In the genomic region with DNA sequence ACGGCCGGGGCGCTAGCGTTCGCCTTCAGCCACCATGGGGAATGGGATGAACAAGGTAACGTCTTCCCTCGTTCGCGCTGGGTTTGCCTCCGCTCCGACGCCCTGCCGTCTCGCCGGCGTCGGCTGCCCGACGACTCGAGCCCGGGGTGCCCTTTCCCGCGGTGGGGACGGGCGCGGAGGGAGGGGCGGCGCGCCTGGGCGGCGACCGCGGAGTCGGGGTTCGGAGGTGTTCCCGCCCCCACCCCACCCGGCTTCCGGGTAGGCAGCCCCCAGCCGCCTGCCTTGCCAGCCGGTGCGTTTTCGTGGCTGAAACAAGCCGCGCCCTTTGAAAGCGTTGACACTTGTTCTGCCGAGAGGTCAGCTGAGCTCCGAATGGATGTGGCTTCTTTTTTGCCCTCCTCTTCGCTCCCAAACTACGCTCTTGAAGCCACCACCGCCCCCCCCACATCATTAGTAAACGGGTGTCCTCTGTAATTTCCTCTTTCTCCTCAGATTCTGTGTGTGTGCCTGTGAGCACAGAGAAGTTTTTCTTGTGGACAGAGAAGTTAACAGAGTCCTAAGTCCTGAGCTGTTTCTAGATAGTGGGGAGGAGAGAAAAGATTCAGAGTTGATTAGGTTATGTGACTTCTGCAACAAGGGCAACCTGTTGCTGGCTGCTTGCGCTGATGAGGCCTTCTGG, we compare ENCODE assay signal across 1 cellular context.
TF ChIP-seq lines count a peak whose summit lies in the region.

No MANE protein-coding gene starts in this region.

TF ChIP-seq in HepG2, 621 proteins besides CTCF, POLR2A, EP300 and RAD21 (continued from another document and continues in another):
- TF ChIP-seq, protein P1, sequence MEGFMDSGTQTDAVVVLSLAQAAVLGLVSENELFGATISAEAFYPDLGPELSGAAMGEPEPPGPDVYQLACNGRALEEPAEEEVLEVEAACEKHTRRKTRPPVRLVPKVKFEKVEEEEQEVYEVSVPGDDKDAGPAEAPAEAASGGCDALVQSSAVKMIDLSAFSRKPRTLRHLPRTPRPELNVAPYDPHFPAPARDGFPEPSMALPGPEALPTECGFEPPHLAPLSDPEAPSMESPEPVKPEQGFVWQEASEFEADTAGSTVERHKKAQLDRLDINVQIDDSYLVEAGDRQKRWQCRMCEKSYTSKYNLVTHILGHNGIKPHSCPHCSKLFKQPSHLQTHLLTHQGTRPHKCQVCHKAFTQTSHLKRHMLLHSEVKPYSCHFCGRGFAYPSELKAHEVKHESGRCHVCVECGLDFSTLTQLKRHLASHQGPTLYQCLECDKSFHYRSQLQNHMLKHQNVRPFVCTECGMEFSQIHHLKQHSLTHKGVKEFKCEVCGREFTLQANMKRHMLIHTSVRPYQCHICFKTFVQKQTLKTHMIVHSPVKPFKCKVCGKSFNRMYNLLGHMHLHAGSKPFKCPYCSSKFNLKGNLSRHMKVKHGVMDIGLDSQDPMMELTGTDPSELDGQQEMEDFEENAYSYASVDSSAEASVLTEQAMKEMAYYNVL (CRISPR knock-in tag; IDR thresholded peaks at IDR 0.05; ENCODE audit: borderline replicate concordance), result peak; percentile 29; the same call in 1 of the 2 replicates
- TF ChIP-seq ZNF782 (CRISPR knock-in tag; IDR thresholded peaks at IDR 0.05; ENCODE audit: borderline replicate concordance) (0 out of 2 replicates have a peak, but pooled peaks have one; percentile 10), ZZZ3 (CRISPR knock-in tag; IDR thresholded peaks at IDR 0.05; ENCODE audit: borderline replicate concordance) (no peak), SMAD3 (CRISPR knock-in tag; IDR thresholded peaks at IDR 0.05) (no peak), ZNF207 (IDR thresholded peaks at IDR 0.05; ENCODE audit: borderline replicate concordance) (no peak), ATAD3A (CRISPR knock-in tag; IDR thresholded peaks at IDR 0.05) (0 out of 2 replicates have a peak, but pooled peaks have one; percentile 68), ZNF619 (CRISPR knock-in tag; IDR thresholded peaks at IDR 0.05) (no peak), PITX1 (CRISPR knock-in tag; IDR thresholded peaks at IDR 0.05) (no peak), TBP (CRISPR knock-in tag; IDR thresholded peaks at IDR 0.05) (no peak), KLF13 (CRISPR knock-in tag; IDR thresholded peaks at IDR 0.05) (no peak; the same call in 1 of the 2 replicates), TARDBP (CRISPR knock-in tag; IDR thresholded peaks at IDR 0.05) (0 out of 2 replicates have a peak, but pooled peaks have one; percentile 9), GLI4 (CRISPR knock-in tag; IDR thresholded peaks at IDR 0.05; ENCODE audit: borderline replicate concordance) (0 out of 2 replicates have a peak, but pooled peaks have one; percentile 68), KDM2A (CRISPR knock-in tag; IDR thresholded peaks at IDR 0.05; ENCODE audit: borderline replicate concordance, low read depth) (peak; percentile 83), ZNF709 (CRISPR knock-in tag; IDR thresholded peaks at IDR 0.05) (no peak), ZBTB42 (CRISPR knock-in tag; IDR thresholded peaks at IDR 0.05) (peak; percentile 69; the same call in 1 of the 2 replicates), SETDB1 (CRISPR knock-in tag; IDR thresholded peaks at IDR 0.05; ENCODE audit: borderline replicate concordance) (no peak), NCOA2 (CRISPR knock-in tag; IDR thresholded peaks at IDR 0.05) (no peak; the same call in 1 of the 2 replicates), MIXL1 (CRISPR knock-in tag; IDR thresholded peaks at IDR 0.05) (no peak), EZH2 (conservative IDR thresholded peaks at IDR 0.05; ENCODE audit: low read depth, low read length) (no peak), PHB2 (IDR thresholded peaks at IDR 0.05; ENCODE audit: partially characterized antibody) (no peak), ZNF34 (CRISPR knock-in tag; IDR thresholded peaks at IDR 0.05; ENCODE audit: borderline replicate concordance) (no peak), ZNF3 (CRISPR knock-in tag; IDR thresholded peaks at IDR 0.05) (no peak), ZNF326 (CRISPR knock-in tag; IDR thresholded peaks at IDR 0.05; ENCODE audit: borderline replicate concordance) (no peak)
- TF ChIP-seq, protein P2, sequence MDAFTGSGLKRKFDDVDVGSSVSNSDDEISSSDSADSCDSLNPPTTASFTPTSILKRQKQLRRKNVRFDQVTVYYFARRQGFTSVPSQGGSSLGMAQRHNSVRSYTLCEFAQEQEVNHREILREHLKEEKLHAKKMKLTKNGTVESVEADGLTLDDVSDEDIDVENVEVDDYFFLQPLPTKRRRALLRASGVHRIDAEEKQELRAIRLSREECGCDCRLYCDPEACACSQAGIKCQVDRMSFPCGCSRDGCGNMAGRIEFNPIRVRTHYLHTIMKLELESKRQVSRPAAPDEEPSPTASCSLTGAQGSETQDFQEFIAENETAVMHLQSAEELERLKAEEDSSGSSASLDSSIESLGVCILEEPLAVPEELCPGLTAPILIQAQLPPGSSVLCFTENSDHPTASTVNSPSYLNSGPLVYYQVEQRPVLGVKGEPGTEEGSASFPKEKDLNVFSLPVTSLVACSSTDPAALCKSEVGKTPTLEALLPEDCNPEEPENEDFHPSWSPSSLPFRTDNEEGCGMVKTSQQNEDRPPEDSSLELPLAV (CRISPR knock-in tag; conservative IDR thresholded peaks at IDR 0.05; ENCODE audit: low read depth), result peak; percentile 81; the same call in 1 of the 2 replicates
- TF ChIP-seq, protein P3, sequence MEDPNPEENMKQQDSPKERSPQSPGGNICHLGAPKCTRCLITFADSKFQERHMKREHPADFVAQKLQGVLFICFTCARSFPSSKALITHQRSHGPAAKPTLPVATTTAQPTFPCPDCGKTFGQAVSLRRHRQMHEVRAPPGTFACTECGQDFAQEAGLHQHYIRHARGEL (CRISPR knock-in tag; IDR thresholded peaks at IDR 0.05), result no peak
- TF ChIP-seq, protein P4, sequence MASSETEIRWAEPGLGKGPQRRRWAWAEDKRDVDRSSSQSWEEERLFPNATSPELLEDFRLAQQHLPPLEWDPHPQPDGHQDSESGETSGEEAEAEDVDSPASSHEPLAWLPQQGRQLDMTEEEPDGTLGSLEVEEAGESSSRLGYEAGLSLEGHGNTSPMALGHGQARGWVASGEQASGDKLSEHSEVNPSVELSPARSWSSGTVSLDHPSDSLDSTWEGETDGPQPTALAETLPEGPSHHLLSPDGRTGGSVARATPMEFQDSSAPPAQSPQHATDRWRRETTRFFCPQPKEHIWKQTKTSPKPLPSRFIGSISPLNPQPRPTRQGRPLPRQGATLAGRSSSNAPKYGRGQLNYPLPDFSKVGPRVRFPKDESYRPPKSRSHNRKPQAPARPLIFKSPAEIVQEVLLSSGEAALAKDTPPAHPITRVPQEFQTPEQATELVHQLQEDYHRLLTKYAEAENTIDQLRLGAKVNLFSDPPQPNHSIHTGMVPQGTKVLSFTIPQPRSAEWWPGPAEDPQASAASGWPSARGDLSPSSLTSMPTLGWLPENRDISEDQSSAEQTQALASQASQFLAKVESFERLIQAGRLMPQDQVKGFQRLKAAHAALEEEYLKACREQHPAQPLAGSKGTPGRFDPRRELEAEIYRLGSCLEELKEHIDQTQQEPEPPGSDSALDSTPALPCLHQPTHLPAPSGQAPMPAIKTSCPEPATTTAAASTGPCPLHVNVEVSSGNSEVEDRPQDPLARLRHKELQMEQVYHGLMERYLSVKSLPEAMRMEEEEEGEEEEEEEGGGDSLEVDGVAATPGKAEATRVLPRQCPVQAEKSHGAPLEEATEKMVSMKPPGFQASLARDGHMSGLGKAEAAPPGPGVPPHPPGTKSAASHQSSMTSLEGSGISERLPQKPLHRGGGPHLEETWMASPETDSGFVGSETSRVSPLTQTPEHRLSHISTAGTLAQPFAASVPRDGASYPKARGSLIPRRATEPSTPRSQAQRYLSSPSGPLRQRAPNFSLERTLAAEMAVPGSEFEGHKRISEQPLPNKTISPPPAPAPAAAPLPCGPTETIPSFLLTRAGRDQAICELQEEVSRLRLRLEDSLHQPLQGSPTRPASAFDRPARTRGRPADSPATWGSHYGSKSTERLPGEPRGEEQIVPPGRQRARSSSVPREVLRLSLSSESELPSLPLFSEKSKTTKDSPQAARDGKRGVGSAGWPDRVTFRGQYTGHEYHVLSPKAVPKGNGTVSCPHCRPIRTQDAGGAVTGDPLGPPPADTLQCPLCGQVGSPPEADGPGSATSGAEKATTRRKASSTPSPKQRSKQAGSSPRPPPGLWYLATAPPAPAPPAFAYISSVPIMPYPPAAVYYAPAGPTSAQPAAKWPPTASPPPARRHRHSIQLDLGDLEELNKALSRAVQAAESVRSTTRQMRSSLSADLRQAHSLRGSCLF (CRISPR knock-in tag; IDR thresholded peaks at IDR 0.05; ENCODE audit: borderline replicate concordance), result no peak
- TF ChIP-seq, protein P5, sequence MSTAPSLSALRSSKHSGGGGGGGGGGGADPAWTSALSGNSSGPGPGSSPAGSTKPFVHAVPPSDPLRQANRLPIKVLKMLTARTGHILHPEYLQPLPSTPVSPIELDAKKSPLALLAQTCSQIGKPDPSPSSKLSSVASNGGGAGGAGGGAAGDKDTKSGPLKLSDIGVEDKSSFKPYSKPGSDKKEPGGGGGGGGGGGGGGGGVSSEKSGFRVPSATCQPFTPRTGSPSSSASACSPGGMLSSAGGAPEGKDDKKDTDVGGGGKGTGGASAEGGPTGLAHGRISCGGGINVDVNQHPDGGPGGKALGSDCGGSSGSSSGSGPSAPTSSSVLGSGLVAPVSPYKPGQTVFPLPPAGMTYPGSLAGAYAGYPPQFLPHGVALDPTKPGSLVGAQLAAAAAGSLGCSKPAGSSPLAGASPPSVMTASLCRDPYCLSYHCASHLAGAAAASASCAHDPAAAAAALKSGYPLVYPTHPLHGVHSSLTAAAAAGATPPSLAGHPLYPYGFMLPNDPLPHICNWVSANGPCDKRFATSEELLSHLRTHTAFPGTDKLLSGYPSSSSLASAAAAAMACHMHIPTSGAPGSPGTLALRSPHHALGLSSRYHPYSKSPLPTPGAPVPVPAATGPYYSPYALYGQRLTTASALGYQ (CRISPR knock-in tag; IDR thresholded peaks at IDR 0.05), result no peak
- TF ChIP-seq, protein P6, sequence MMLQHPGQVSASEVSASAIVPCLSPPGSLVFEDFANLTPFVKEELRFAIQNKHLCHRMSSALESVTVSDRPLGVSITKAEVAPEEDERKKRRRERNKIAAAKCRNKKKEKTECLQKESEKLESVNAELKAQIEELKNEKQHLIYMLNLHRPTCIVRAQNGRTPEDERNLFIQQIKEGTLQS (CRISPR knock-in tag; IDR thresholded peaks at IDR 0.05), result no peak
- TF ChIP-seq, protein P7, sequence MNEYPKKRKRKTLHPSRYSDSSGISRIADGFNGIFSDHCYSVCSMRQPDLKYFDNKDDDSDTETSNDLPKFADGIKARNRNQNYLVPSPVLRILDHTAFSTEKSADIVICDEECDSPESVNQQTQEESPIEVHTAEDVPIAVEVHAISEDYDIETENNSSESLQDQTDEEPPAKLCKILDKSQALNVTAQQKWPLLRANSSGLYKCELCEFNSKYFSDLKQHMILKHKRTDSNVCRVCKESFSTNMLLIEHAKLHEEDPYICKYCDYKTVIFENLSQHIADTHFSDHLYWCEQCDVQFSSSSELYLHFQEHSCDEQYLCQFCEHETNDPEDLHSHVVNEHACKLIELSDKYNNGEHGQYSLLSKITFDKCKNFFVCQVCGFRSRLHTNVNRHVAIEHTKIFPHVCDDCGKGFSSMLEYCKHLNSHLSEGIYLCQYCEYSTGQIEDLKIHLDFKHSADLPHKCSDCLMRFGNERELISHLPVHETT (CRISPR knock-in tag; conservative IDR thresholded peaks at IDR 0.05), result no peak
- TF ChIP-seq, protein P8, sequence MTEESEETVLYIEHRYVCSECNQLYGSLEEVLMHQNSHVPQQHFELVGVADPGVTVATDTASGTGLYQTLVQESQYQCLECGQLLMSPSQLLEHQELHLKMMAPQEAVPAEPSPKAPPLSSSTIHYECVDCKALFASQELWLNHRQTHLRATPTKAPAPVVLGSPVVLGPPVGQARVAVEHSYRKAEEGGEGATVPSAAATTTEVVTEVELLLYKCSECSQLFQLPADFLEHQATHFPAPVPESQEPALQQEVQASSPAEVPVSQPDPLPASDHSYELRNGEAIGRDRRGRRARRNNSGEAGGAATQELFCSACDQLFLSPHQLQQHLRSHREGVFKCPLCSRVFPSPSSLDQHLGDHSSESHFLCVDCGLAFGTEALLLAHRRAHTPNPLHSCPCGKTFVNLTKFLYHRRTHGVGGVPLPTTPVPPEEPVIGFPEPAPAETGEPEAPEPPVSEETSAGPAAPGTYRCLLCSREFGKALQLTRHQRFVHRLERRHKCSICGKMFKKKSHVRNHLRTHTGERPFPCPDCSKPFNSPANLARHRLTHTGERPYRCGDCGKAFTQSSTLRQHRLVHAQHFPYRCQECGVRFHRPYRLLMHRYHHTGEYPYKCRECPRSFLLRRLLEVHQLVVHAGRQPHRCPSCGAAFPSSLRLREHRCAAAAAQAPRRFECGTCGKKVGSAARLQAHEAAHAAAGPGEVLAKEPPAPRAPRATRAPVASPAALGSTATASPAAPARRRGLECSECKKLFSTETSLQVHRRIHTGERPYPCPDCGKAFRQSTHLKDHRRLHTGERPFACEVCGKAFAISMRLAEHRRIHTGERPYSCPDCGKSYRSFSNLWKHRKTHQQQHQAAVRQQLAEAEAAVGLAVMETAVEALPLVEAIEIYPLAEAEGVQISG (CRISPR knock-in tag; IDR thresholded peaks at IDR 0.05), result no peak
- TF ChIP-seq, protein P9, sequence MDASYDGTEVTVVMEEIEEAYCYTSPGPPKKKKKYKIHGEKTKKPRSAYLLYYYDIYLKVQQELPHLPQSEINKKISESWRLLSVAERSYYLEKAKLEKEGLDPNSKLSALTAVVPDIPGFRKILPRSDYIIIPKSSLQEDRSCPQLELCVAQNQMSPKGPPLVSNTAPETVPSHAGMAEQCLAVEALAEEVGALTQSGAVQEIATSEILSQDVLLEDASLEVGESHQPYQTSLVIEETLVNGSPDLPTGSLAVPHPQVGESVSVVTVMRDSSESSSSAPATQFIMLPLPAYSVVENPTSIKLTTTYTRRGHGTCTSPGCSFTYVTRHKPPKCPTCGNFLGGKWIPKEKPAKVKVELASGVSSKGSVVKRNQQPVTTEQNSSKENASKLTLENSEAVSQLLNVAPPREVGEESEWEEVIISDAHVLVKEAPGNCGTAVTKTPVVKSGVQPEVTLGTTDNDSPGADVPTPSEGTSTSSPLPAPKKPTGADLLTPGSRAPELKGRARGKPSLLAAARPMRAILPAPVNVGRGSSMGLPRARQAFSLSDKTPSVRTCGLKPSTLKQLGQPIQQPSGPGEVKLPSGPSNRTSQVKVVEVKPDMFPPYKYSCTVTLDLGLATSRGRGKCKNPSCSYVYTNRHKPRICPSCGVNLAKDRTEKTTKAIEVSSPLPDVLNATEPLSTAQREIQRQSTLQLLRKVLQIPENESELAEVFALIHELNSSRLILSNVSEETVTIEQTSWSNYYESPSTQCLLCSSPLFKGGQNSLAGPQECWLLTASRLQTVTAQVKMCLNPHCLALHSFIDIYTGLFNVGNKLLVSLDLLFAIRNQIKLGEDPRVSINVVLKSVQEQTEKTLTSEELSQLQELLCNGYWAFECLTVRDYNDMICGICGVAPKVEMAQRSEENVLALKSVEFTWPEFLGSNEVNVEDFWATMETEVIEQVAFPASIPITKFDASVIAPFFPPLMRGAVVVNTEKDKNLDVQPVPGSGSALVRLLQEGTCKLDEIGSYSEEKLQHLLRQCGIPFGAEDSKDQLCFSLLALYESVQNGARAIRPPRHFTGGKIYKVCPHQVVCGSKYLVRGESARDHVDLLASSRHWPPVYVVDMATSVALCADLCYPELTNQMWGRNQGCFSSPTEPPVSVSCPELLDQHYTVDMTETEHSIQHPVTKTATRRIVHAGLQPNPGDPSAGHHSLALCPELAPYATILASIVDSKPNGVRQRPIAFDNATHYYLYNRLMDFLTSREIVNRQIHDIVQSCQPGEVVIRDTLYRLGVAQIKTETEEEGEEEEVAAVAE (CRISPR knock-in tag; IDR thresholded peaks at IDR 0.05; ENCODE audit: borderline replicate concordance), result peak; percentile 29; the same call in 1 of the 2 replicates
